Comparison of ENCODE assay signal across 31 cellular contexts in genomic region chr12:80716711-80717469, GRCh38. TPM values are rescaled to one million over a fixed set of nuclear protein-coding genes. Genes with fewer than 3 reads are reported as not detected.
DNase-seq lines count a peak whose midpoint lies in the region; ATAC-seq and TF ChIP-seq lines count a peak whose summit lies in the region.
"Had no signal": no experiment of that assay in that cellular context is flagged by ENCODE, and none has a peak within 500 bp of the region (broad histone marks: within the 10 kb centered on the region; RNA-seq: fewer than 3 reads in every experiment).

Gene MYF5, plus strand, starts transcription at chr12:80716912. Its CDS starts 152 bp downstream, at chr12:80717064.

- H4K91ac ChIP-seq in neuronal stem cell (ENCODE audit: low read depth, low read length, poor library complexity) = no peak within 1 kb of the TSS

- peaks cover 79% of the 10 kb centered on the region for H3K27me3 ChIP-seq in foreskin keratinocyte
- peaks cover 0 to 10% (median 0%) of the 10 kb centered on the region in 3 experiments for H3K27me3 ChIP-seq in neuronal stem cell (ENCODE audit: control insufficient read depth in 3 of 3, insufficient read depth in 3 of 3, low read depth in 1 of 3, low read length in 3 of 3)

- peaks cover 0 to 5% (median 1%) of the 10 kb centered on the region in 3 donors for H3K9me3 Mint-ChIP-seq in IgD-negative memory B cell
- H3K9me3 Mint-ChIP-seq in stimulated activated effector memory CD8-positive, alpha-beta T cell treated with anti-CD3 and anti-CD28 coated beads, Interleukin-12 subunit alpha, Interleukin-12 subunit beta, amount 100 ng/mL, for 72 hours = peaks cover 6% of the 10 kb centered on the region
- H3K9me3 Mint-ChIP-seq: activated B cell treated with CpG ODN at 0.5 μM for 24 hours; activated CD4-positive, alpha-beta T cell treated with anti-CD3 and anti-CD28 coated beads, Interleukin-2, amount 10 ng/mL, durations not matched to agents 7 days and 5 days; activated naive CD8-positive, alpha-beta T cell treated with anti-CD3 and anti-CD28 coated beads for 36 hours; activated T-cell treated with anti-CD3 and anti-CD28 coated beads, Interleukin-2, amount 50 U/mL, for 24 hours; stimulated activated naive CD8-positive, alpha-beta T cell treated with anti-CD3 and anti-CD28 coated beads, Interleukin-15, Interleukin-2, amounts not matched to agents 100 ng/mL and 50 ng/mL, for 24 hours; T-cell had no signal

- H2AFZ ChIP-seq in neuronal stem cell (ENCODE audit: low read length) = peak within 1 kb of the TSS; percentile 56

- peak within 1 kb of the TSS in 1 of 4 donors; percentile 34 for H3K4me3 Mint-ChIP-seq in IgD-negative memory B cell
- no peak within 1 kb of the TSS for H3K4me3 Mint-ChIP-seq in stimulated activated effector memory CD8-positive, alpha-beta T cell treated with anti-CD3 and anti-CD28 coated beads, Interleukin-12 subunit alpha, Interleukin-12 subunit beta, amount 100 ng/mL, for 72 hours
- H3K4me3 Mint-ChIP-seq: activated B cell treated with CpG ODN at 0.5 μM for 24 hours; activated CD4-positive, alpha-beta T cell treated with anti-CD3 and anti-CD28 coated beads, Interleukin-2, amount 10 ng/mL, durations not matched to agents 7 days and 5 days; activated naive CD8-positive, alpha-beta T cell treated with anti-CD3 and anti-CD28 coated beads for 36 hours; activated T-cell treated with anti-CD3 and anti-CD28 coated beads, Interleukin-2, amount 50 U/mL, for 24 hours; CD8-positive, alpha-beta memory T cell; stimulated activated naive CD8-positive, alpha-beta T cell treated with anti-CD3 and anti-CD28 coated beads, Interleukin-15, Interleukin-2, amounts not matched to agents 100 ng/mL and 50 ng/mL, for 24 hours; T-cell had no signal

- no peak within 1 kb of the TSS for H3K27ac ChIP-seq in foreskin keratinocyte
- H3K27ac ChIP-seq in neuronal stem cell (replicated peaks; ENCODE audit: low read length) = no peak within 1 kb of the TSS
- H3K27ac ChIP-seq: epithelial cell of prostate, KMS-11, left ventricle myocardium inferior, neutrophil, prostate gland had no signal

- no peak within 1 kb of the TSS for H3K4me3 ChIP-seq in neuronal stem cell (ENCODE audit: low read length in 2 of 2)
- H3K4me3 ChIP-seq: GM12878, HAP-1, left ventricle myocardium inferior, prostate gland had no signal

- H3K9ac ChIP-seq in neuronal stem cell (ENCODE audit: low read depth, low read length, poor library complexity) = no peak within 1 kb of the TSS
- H3K9ac ChIP-seq: KMS-11 had no signal

- ATAC-seq in foreskin keratinocyte (peak; percentile 37), GM18907 (IDR thresholded peaks at IDR 0.05; ENCODE audit: unreplicated experiment) (no peak)
- peak; percentile 21 for ATAC-seq in stimulated activated effector memory CD8-positive, alpha-beta T cell treated with anti-CD3 and anti-CD28 coated beads, Interleukin-12 subunit alpha, Interleukin-12 subunit beta, amount 100 ng/mL, for 72 hours
- ATAC-seq: GM12878, T-cell had no signal

- no peak within 1 kb of the TSS for H3K4me2 ChIP-seq in neuronal stem cell (ENCODE audit: insufficient read depth, low read length, poor library complexity, severe bottlenecking)
- H3K4me2 ChIP-seq: KMS-11 had no signal

- no peaks in the 10 kb centered on the region for H3K9me3 ChIP-seq in neuronal stem cell (replicated peaks in 1 of 2; ENCODE audit: control insufficient read depth in 2 of 2, insufficient read depth in 1 of 2, low read depth in 1 of 2, low read length in 2 of 2)
- H3K9me3 ChIP-seq: BE2C, HAP-1, left ventricle myocardium inferior, neutrophil, prostate gland had no signal

- no peak within 1 kb of the TSS for H3K14ac ChIP-seq in neuronal stem cell (ENCODE audit: low read length)

- H2BK15ac ChIP-seq in neuronal stem cell (ENCODE audit: low read length) = no peak within 1 kb of the TSS

- no peak within 1 kb of the TSS for H3K23ac ChIP-seq in neuronal stem cell (ENCODE audit: low read depth, low read length, poor library complexity)

- no peak within 1 kb of the TSS for H2BK120ac ChIP-seq in neuronal stem cell (ENCODE audit: low read depth, low read length)

- no CpG with 5 or more reads among the region's 45 CpGs for WGBS in neuronal stem cell (ENCODE audit: extremely low coverage in 2 of 2, insufficient read length in 2 of 2, insufficient replicate concordance in 1 of 2), 2 donors

- H3K4me1 ChIP-seq in foreskin keratinocyte (no peaks in the 10 kb centered on the region), neuronal stem cell (ENCODE audit: control insufficient read depth in 2 of 2, insufficient read depth in 1 of 2, low read depth in 1 of 2, low read length in 2 of 2) (peaks cover 0 to 2% of the 10 kb centered on the region in 2 donors)
- H3K4me1 ChIP-seq: BE2C, left ventricle myocardium inferior, prostate gland had no signal

- H3K36me3 Mint-ChIP-seq in IgD-negative memory B cell = no peaks in the 10 kb centered on the region
- no peaks in the 10 kb centered on the region for H3K36me3 Mint-ChIP-seq in stimulated activated effector memory CD8-positive, alpha-beta T cell treated with anti-CD3 and anti-CD28 coated beads, Interleukin-12 subunit alpha, Interleukin-12 subunit beta, amount 100 ng/mL, for 72 hours
- H3K36me3 Mint-ChIP-seq: activated naive CD8-positive, alpha-beta T cell treated with anti-CD3 and anti-CD28 coated beads for 36 hours; CD8-positive, alpha-beta memory T cell; T-cell had no signal

- H3K36me3 ChIP-seq in neuronal stem cell (replicated peaks in 1 of 2; ENCODE audit: control insufficient read depth in 2 of 2, insufficient read depth in 2 of 2, low read length in 2 of 2) = no peaks in the 10 kb centered on the region
- H3K36me3 ChIP-seq: BE2C, HAP-1, left ventricle myocardium inferior, neutrophil, prostate gland had no signal

- H4K8ac ChIP-seq in neuronal stem cell (ENCODE audit: low read depth, low read length) = no peak within 1 kb of the TSS

- DNase-seq in foreskin keratinocyte = no peak
- no peak for DNase-seq in neuronal stem cell (ENCODE audit: low spot score)
- no peak for DNase-seq in stimulated activated effector memory CD8-positive, alpha-beta T cell treated with anti-CD3 and anti-CD28 coated beads, Interleukin-12 subunit alpha, Interleukin-12 subunit beta, amount 100 ng/mL, for 72 hours (ENCODE audit: low spot score in 2 of 2)
- no peak for DNase-seq in MV-4-11 (lab: John Stamatoyannopoulos, UW)
- DNase-seq in SIG-M5 (lab: John Stamatoyannopoulos, UW) = no peak
- DNase-seq: activated B cell treated with CpG ODN at 0.5 μM for 24 hours; activated CD4-positive, alpha-beta T cell treated with anti-CD3 and anti-CD28 coated beads, Interleukin-2, amount 10 ng/mL, durations not matched to agents 7 days and 5 days; activated gamma-delta T cell; activated naive CD8-positive, alpha-beta T cell treated with anti-CD3 and anti-CD28 coated beads for 36 hours; activated T-cell treated with anti-CD3 and anti-CD28 coated beads, Interleukin-2, amount 50 U/mL, for 24 hours; anterior cingulate cortex; BE2C; CD8-positive, alpha-beta memory T cell; effector CD4-positive, alpha-beta T cell; left ventricle myocardium inferior; mesenchymal stem cell; NCI-H1417 treated with DMSO at 0.1 percent for 48 hours; NCI-H774; small intestine; T-cell had no signal

- no peaks in the 10 kb centered on the region for H3K4me1 Mint-ChIP-seq in IgD-negative memory B cell
- H3K4me1 Mint-ChIP-seq in stimulated activated effector memory CD8-positive, alpha-beta T cell treated with anti-CD3 and anti-CD28 coated beads, Interleukin-12 subunit alpha, Interleukin-12 subunit beta, amount 100 ng/mL, for 72 hours = no peaks in the 10 kb centered on the region
- H3K4me1 Mint-ChIP-seq: activated B cell treated with CpG ODN at 0.5 μM for 24 hours; activated CD4-positive, alpha-beta T cell treated with anti-CD3 and anti-CD28 coated beads, Interleukin-2, amount 10 ng/mL, durations not matched to agents 7 days and 5 days; activated naive CD8-positive, alpha-beta T cell treated with anti-CD3 and anti-CD28 coated beads for 36 hours; CD8-positive, alpha-beta memory T cell had no signal

- no peak within 1 kb of the TSS for H2BK12ac ChIP-seq in neuronal stem cell (ENCODE audit: low read length)

- no peak within 1 kb of the TSS for H2AK5ac ChIP-seq in neuronal stem cell (ENCODE audit: low read depth, low read length)

- peak within 1 kb of the TSS; percentile 23 for H3K18ac ChIP-seq in neuronal stem cell (ENCODE audit: low read length)

- H2BK5ac ChIP-seq in neuronal stem cell (ENCODE audit: low read length) = no peak within 1 kb of the TSS

- no peak within 1 kb of the TSS for H3K4ac ChIP-seq in neuronal stem cell (ENCODE audit: low read length)

- no peak for TF ChIP-seq CTCF in foreskin keratinocyte (conservative IDR thresholded peaks at IDR 0.05)

- H3K27ac Mint-ChIP-seq in IgD-negative memory B cell = peak within 1 kb of the TSS in 2 of 3 donors; percentile 33 to 53
- H3K27ac Mint-ChIP-seq in stimulated activated effector memory CD8-positive, alpha-beta T cell treated with anti-CD3 and anti-CD28 coated beads, Interleukin-12 subunit alpha, Interleukin-12 subunit beta, amount 100 ng/mL, for 72 hours = no peak within 1 kb of the TSS
- H3K27ac Mint-ChIP-seq: activated B cell treated with CpG ODN at 0.5 μM for 24 hours; activated CD4-positive, alpha-beta T cell treated with anti-CD3 and anti-CD28 coated beads, Interleukin-2, amount 10 ng/mL, durations not matched to agents 7 days and 5 days; activated naive CD8-positive, alpha-beta T cell treated with anti-CD3 and anti-CD28 coated beads for 36 hours; activated T-cell treated with anti-CD3 and anti-CD28 coated beads, Interleukin-2, amount 50 U/mL, for 24 hours; CD8-positive, alpha-beta memory T cell; stimulated activated naive CD8-positive, alpha-beta T cell treated with anti-CD3 and anti-CD28 coated beads, Interleukin-15, Interleukin-2, amounts not matched to agents 100 ng/mL and 50 ng/mL, for 24 hours; T-cell had no signal

- H3K27me3 Mint-ChIP-seq in IgD-negative memory B cell = peaks cover 31% of the 10 kb centered on the region

- no peaks in the 10 kb centered on the region for H3K79me1 ChIP-seq in neuronal stem cell (ENCODE audit: low read depth, low read length)

RNA-seq across cellular contexts. Expression of gene MYF5, which starts in this region (rescaled TPM):
- not detected for polyA plus RNA-seq in IgD-negative memory B cell
- total RNA-seq in foreskin keratinocyte = not detected in 2 replicates
- polyA plus RNA-seq in foreskin keratinocyte = not detected in 2 replicates
- polyA plus RNA-seq in neuronal stem cell (2013, experiment 1 of 2) = not detected
- not detected for polyA plus RNA-seq in neuronal stem cell (2013, experiment 2 of 2)
- total RNA-seq: activated B cell treated with CpG ODN at 0.5 μM for 24 hours; activated CD4-positive, alpha-beta T cell treated with anti-CD3 and anti-CD28 coated beads, Interleukin-2, amount 10 ng/mL, durations not matched to agents 7 days and 5 days; activated naive CD8-positive, alpha-beta T cell treated with anti-CD3 and anti-CD28 coated beads for 36 hours; CD8-positive, alpha-beta memory T cell; GM12878; left ventricle myocardium inferior; SK-MEL-5; T-cell had no signal
- polyA plus RNA-seq: CD8-positive, alpha-beta memory T cell; GM12878; small intestine; thymus had no signal

Comparison
In these comparisons a context has a peak if more than half of its experiments do, and no peak if none do; other contexts are left out.
1. Peak in ATAC-seq in foreskin keratinocyte; RNA of the gene not detected or under 1 TPM.